Comparison of ENCODE assay signal across 2 cellular contexts in genomic region chr1:182901946-182902345, GRCh38. TPM values are rescaled to one million over a fixed set of nuclear protein-coding genes. Genes with fewer than 3 reads are reported as not detected.
"Had no signal": no experiment of that assay in that cellular context is flagged by ENCODE, and none has a peak within 500 bp of the region (broad histone marks: within the 10 kb centered on the region; RNA-seq: fewer than 3 reads in every experiment).

No MANE protein-coding gene starts in this region.

RNA-seq across cellular contexts. Expression of gene SHCBP1L, which starts 51.0 kb away (rescaled TPM):
- total RNA-seq: G401, GM12878 had no signal
